ENCODE assay signal across 22 cellular contexts in genomic region chr7:149777551-149778326, GRCh38. TPM values are rescaled to one million over a fixed set of nuclear protein-coding genes. Genes with fewer than 3 reads are reported as not detected.
DNase-seq lines count a peak whose midpoint lies in the region; ATAC-seq and TF ChIP-seq lines count a peak whose summit lies in the region.
"Had no signal": no experiment of that assay in that cellular context is flagged by ENCODE, and none has a peak within 500 bp of the region (broad histone marks: within the 10 kb centered on the region; RNA-seq: fewer than 3 reads in every experiment).

No MANE protein-coding gene starts in this region.

- no peak overlapping the region for H3K9ac ChIP-seq in BLaER1
- H3K9ac ChIP-seq in BLaER1 treated with 17β-estradiol and CSF1 and Interleukin-3, amounts not matched to agents 10 nM and 100 nM, result no peak overlapping the region
- no peak overlapping the region for H3K9ac ChIP-seq in neural progenitor cell

- no peaks in the 10 kb centered on the region for H3K79me2 ChIP-seq in neural progenitor cell (ENCODE audit: low read depth)

- H3K27ac ChIP-seq in BLaER1 (no peak overlapping the region), neural progenitor cell (no peak overlapping the region)
- no peak overlapping the region for H3K27ac ChIP-seq in BLaER1 treated with 17β-estradiol and CSF1 and Interleukin-3, amounts not matched to agents 10 nM and 100 nM

- no peaks in the 10 kb centered on the region for H3K9me3 Mint-ChIP-seq in chondrocyte (ENCODE audit: low read depth)
- no peaks in the 10 kb centered on the region for H3K9me3 Mint-ChIP-seq in neural progenitor cell
- H3K9me3 Mint-ChIP-seq: H9 had no signal

- DNase-seq in chondrocyte (ENCODE audit: low spot score) (peak; percentile 88), neural progenitor cell (ENCODE audit: low spot score) (no peak), NCI-H2196 treated with DMSO at 0.1 percent for 48 hours (lab: John Stamatoyannopoulos, UW; ENCODE audit: unreplicated experiment) (no peak)
- DNase-seq: Calu3, DMS79 treated with DMSO at 0.1 percent for 48 hours, GF-D8, H9, MV-4-11, NCI-H1105, NCI-H1436 treated with DMSO at 0.1 percent for 48 hours, NCI-H187 treated with DMSO at 0.1 percent for 48 hours, NCI-H2171 treated with DMSO at 0.1 percent for 48 hours, NCI-H524, NCI-H748 treated with DMSO at 0.1 percent for 48 hours, PC-3, SHP77 had no signal

- no peak overlapping the region for H2AFZ ChIP-seq in neural progenitor cell (replicated peaks)

- H3K4me1 ChIP-seq in BLaER1, result peaks cover 59% of the 10 kb centered on the region
- H3K4me1 ChIP-seq in BLaER1 treated with 17β-estradiol and CSF1 and Interleukin-3, amounts not matched to agents 10 nM and 100 nM, result peaks cover 33 to 64% (median 56%) of the 10 kb centered on the region in 10 experiments
- peaks cover 11% of the 10 kb centered on the region for H3K4me1 ChIP-seq in neural progenitor cell

- H3F3A ChIP-seq in neural progenitor cell (ENCODE audit: low read depth), result peaks cover 10% of the 10 kb centered on the region

- H3K27ac Mint-ChIP-seq in chondrocyte (ENCODE audit: unreplicated experiment) (no peak overlapping the region), neural progenitor cell (peak overlapping the region; percentile 90)
- H3K27ac Mint-ChIP-seq: H9 had no signal

- no peaks in the 10 kb centered on the region for H3K27me3 Mint-ChIP-seq in chondrocyte (ENCODE audit: low read depth)
- peaks cover 21% of the 10 kb centered on the region for H3K27me3 Mint-ChIP-seq in neural progenitor cell (ENCODE audit: insufficient read depth, low read depth)

- H3K9me3 ChIP-seq in BLaER1, result no peaks in the 10 kb centered on the region
- no peaks in the 10 kb centered on the region for H3K9me3 ChIP-seq in BLaER1 treated with 17β-estradiol and CSF1 and Interleukin-3, amounts not matched to agents 10 nM and 100 nM (replicated peaks in 1 of 11)
- no peaks in the 10 kb centered on the region for H3K9me3 ChIP-seq in neural progenitor cell (ENCODE audit: low read depth)

- H3K4me2 ChIP-seq in BLaER1 (peak overlapping the region; percentile 90), neural progenitor cell (no peak overlapping the region)
- peak overlapping the region; percentile 70 to 94 (median 84); a peak in 18 of 22 replicates for H3K4me2 ChIP-seq in BLaER1 treated with 17β-estradiol and CSF1 and Interleukin-3, amounts not matched to agents 10 nM and 100 nM

- H3K4me3 ChIP-seq in BLaER1 (no peak overlapping the region), neural progenitor cell (no peak overlapping the region)
- H3K4me3 ChIP-seq in BLaER1 treated with 17β-estradiol and CSF1 and Interleukin-3, amounts not matched to agents 10 nM and 100 nM, result no peak overlapping the region

- H3K4me3 Mint-ChIP-seq in chondrocyte (ENCODE audit: unreplicated experiment) (no peak overlapping the region), neural progenitor cell (no peak overlapping the region)
- H3K4me3 Mint-ChIP-seq: H9 had no signal

- H3K4me1 Mint-ChIP-seq in chondrocyte (ENCODE audit: low read depth) (peaks cover 6% of the 10 kb centered on the region), neural progenitor cell (peaks cover 28% of the 10 kb centered on the region)

- H3K36me3 ChIP-seq in BLaER1, result no peaks in the 10 kb centered on the region
- no peaks in the 10 kb centered on the region for H3K36me3 ChIP-seq in BLaER1 treated with 17β-estradiol and CSF1 and Interleukin-3, amounts not matched to agents 10 nM and 100 nM
- no peaks in the 10 kb centered on the region for H3K36me3 ChIP-seq in neural progenitor cell

- ATAC-seq in GM21528 (IDR thresholded peaks at IDR 0.05; ENCODE audit: low FRiP score, unreplicated experiment) (no peak), HG03342 (IDR thresholded peaks at IDR 0.05; ENCODE audit: unreplicated experiment) (no peak)
- ATAC-seq: PC-3 had no signal

- TF ChIP-seq CTCF in chondrocyte (IDR thresholded peaks at IDR 0.05) (no peak), neural progenitor cell (IDR thresholded peaks at IDR 0.05) (no peak)

- H3K27me3 ChIP-seq in BLaER1 (no peaks in the 10 kb centered on the region), neural progenitor cell (peaks cover 42% of the 10 kb centered on the region)
- H3K27me3 ChIP-seq in BLaER1 treated with 17β-estradiol and CSF1 and Interleukin-3, amounts not matched to agents 10 nM and 100 nM, result no peaks in the 10 kb centered on the region

- H4K20me1 ChIP-seq in BLaER1 (peaks cover 12% of the 10 kb centered on the region; the same call in 1 of the 2 replicates), neural progenitor cell (ENCODE audit: low read depth) (peaks cover 15% of the 10 kb centered on the region)
- H4K20me1 ChIP-seq in BLaER1 treated with 17β-estradiol and CSF1 and Interleukin-3, amounts not matched to agents 10 nM and 100 nM, result peaks cover 0 to 16% (median 7%) of the 10 kb centered on the region in 11 experiments; a peak in 6 of 22 replicates

- H3K36me3 Mint-ChIP-seq in chondrocyte (ENCODE audit: low read depth), result no peaks in the 10 kb centered on the region
- no peaks in the 10 kb centered on the region for H3K36me3 Mint-ChIP-seq in neural progenitor cell

RNA-seq across cellular contexts. Expression of gene ZNF467, which starts 4.4 kb away (rescaled TPM):
- total RNA-seq in chondrocyte, result 2.3 to 3.5 TPM (median 3.1 TPM) in 3 replicates
- total RNA-seq in neural progenitor cell (ENCODE audit: low replicate concordance), result 0.17 and 1.7 TPM in 2 replicates
- total RNA-seq: HepG2, LHCN-M2 had no signal
